Comparison of ENCODE assay signal across 10 cellular contexts in genomic region chrX:135423173-135423864, GRCh38. TPM values are rescaled to one million over a fixed set of nuclear protein-coding genes. Genes with fewer than 3 reads are reported as not detected.
A peak's percentile ranks its signal among the peaks of the same experiment; 100 is the strongest.
DNase-seq lines count a peak whose midpoint lies in the region; ATAC-seq and TF ChIP-seq lines count a peak whose summit lies in the region.
"Not testable (repeated sequence)": the region's sequence is repeated elsewhere in the genome, so short reads cannot be mapped to it uniquely, and the experiment has no call there.
"Had no signal": no experiment of that assay in that cellular context is flagged by ENCODE, and none has a peak within 500 bp of the region (broad histone marks: within the 10 kb centered on the region; RNA-seq: fewer than 3 reads in every experiment).

No MANE protein-coding gene starts in this region.

- not testable (repeated sequence) for TF ChIP-seq CTCF in Caco-2 (IDR thresholded peaks at IDR 0.05; ENCODE audit: insufficient read depth in 1 of 2, low read depth in 1 of 2, low read length in 1 of 2, severe bottlenecking in 1 of 2, unreplicated experiment in 1 of 2); brain (conservative IDR thresholded peaks at IDR 0.05); endothelial cell (IDR thresholded peaks at IDR 0.05; ENCODE audit: unreplicated experiment); left lung (IDR thresholded peaks at IDR 0.05); ovary (IDR thresholded peaks at IDR 0.05); upper lobe of right lung (IDR thresholded peaks at IDR 0.05)

- not testable (repeated sequence) for ATAC-seq in activated T-cell treated with anti-CD3 and anti-CD28 coated beads, Interleukin-2, amount 50 U/mL, for 72 hours (replicated peaks in 1 of 2); upper lobe of right lung
- peak; percentile 4 for ATAC-seq in left lung

- WGBS in ovary, 3 donors = 60 to 65% (median 61%) methylated on average over 9 of the region's 9 CpGs

- not testable (repeated sequence) for DNase-seq in Caco-2; NT2/D1 (ENCODE audit: low read depth, low spot score); activated T-cell treated with anti-CD3 and anti-CD28 coated beads, Interleukin-2, amount 50 U/mL, for 72 hours; endothelial cell (ENCODE audit: low spot score); left lung
- DNase-seq in ovary (peak in 3 of 5 donors; percentile 11 to 26 (median 21)), upper lobe of right lung (peak; percentile 40)

- H3K27ac ChIP-seq in left lung, ovary, upper lobe of right lung: not testable (repeated sequence)

- H3K4me1 ChIP-seq in Caco-2; NT2/D1 (ENCODE audit: insufficient read depth, insufficient read length); left lung; ovary (ENCODE audit: insufficient read depth); upper lobe of right lung: not testable (repeated sequence)

- intact Hi-C loops in Caco-2 (cut with micrococcal nuclease; ENCODE audit: unreplicated experiment); left lung (cut with DNase I); ovary (cut with DNase I); upper lobe of right lung (cut with DNase I): not testable (repeated sequence)

- CTCF ChIA-PET in Caco-2 (lab: Charles Lee) = not testable (repeated sequence)

- not testable (repeated sequence) for H3K4me1 Mint-ChIP-seq in Caco-2 (ENCODE audit: low read depth, unreplicated experiment); activated T-cell treated with anti-CD3 and anti-CD28 coated beads, Interleukin-2, amount 50 U/mL, for 72 hours (ENCODE audit: low read depth)
- H3K4me1 Mint-ChIP-seq in brain = peaks cover 16% of the 10 kb centered on the region
- H3K4me1 Mint-ChIP-seq in endothelial cell (ENCODE audit: unreplicated experiment) = peaks cover 11% of the 10 kb centered on the region

- not testable (repeated sequence) for H3K27me3 ChIP-seq in Caco-2 (replicated peaks; ENCODE audit: control insufficient read depth, insufficient read depth, low read length); NT2/D1 (ENCODE audit: insufficient read depth, insufficient read length); left lung; ovary; upper lobe of right lung

- not testable (repeated sequence) for H3K4me3 ChIP-seq in Caco-2 (ENCODE audit: low read depth, low read length); left lung; ovary; upper lobe of right lung
- H3K4me3 ChIP-seq in NT2/D1 (ENCODE audit: insufficient read length, low read depth) = peak overlapping the region; percentile 11

- not testable (repeated sequence) for BruUV-seq in Caco-2 (replicated peaks; lab: Mats Ljungman, UMichigan)

- not testable (repeated sequence) for H3K36me3 Mint-ChIP-seq in Caco-2 (ENCODE audit: insufficient read depth, unreplicated experiment); activated T-cell treated with anti-CD3 and anti-CD28 coated beads, Interleukin-2, amount 50 U/mL, for 72 hours (ENCODE audit: insufficient read depth in 2 of 2); brain; endothelial cell (ENCODE audit: low read depth, unreplicated experiment)

- not testable (repeated sequence) for H3K9me3 Mint-ChIP-seq in Caco-2 (ENCODE audit: unreplicated experiment); activated T-cell treated with anti-CD3 and anti-CD28 coated beads, Interleukin-2, amount 50 U/mL, for 72 hours; endothelial cell (ENCODE audit: unreplicated experiment)
- peaks cover 0 to 11% (median 0%) of the 10 kb centered on the region in 5 experiments for H3K9me3 Mint-ChIP-seq in brain

- not testable (repeated sequence) for H3K9ac ChIP-seq in NT2/D1 (ENCODE audit: insufficient read length, low read depth)

- H3K27ac Mint-ChIP-seq in Caco-2 (ENCODE audit: unreplicated experiment); activated T-cell treated with anti-CD3 and anti-CD28 coated beads, Interleukin-2, amount 50 U/mL, for 72 hours; endothelial cell (ENCODE audit: unreplicated experiment): not testable (repeated sequence)
- peak overlapping the region in 3 of 5 experiments; percentile 28 to 75 (median 74) for H3K27ac Mint-ChIP-seq in brain

- H3K4me3 Mint-ChIP-seq in Caco-2 (ENCODE audit: unreplicated experiment) = peak overlapping the region; percentile 71
- H3K4me3 Mint-ChIP-seq in activated T-cell treated with anti-CD3 and anti-CD28 coated beads, Interleukin-2, amount 50 U/mL, for 72 hours = peak overlapping the region; percentile 15 to 31
- peak overlapping the region; percentile 75 to 85 (median 81) for H3K4me3 Mint-ChIP-seq in brain
- peak overlapping the region; percentile 83 for H3K4me3 Mint-ChIP-seq in endothelial cell (ENCODE audit: unreplicated experiment)

- H3K27me3 Mint-ChIP-seq in Caco-2 (ENCODE audit: insufficient read depth, unreplicated experiment); brain; endothelial cell (ENCODE audit: unreplicated experiment): not testable (repeated sequence)
- peaks cover 22% of the 10 kb centered on the region for H3K27me3 Mint-ChIP-seq in activated T-cell treated with anti-CD3 and anti-CD28 coated beads, Interleukin-2, amount 50 U/mL, for 72 hours (ENCODE audit: low read depth)

- POLR2A ChIA-PET in Caco-2 (lab: Charles Lee) = not testable (repeated sequence)

- H3K36me3 ChIP-seq in Caco-2 (ENCODE audit: control insufficient read depth, insufficient read depth, low read length); NT2/D1 (ENCODE audit: insufficient read depth, insufficient read length, low read length); left lung; ovary; upper lobe of right lung: not testable (repeated sequence)

- not testable (repeated sequence) for TF ChIP-seq POLR2A in ovary (IDR thresholded peaks at IDR 0.05)

- TF ChIP-seq EP300 in ovary (IDR thresholded peaks at IDR 0.05) = not testable (repeated sequence)

- H3K9me3 ChIP-seq in Caco-2; NT2/D1 (ENCODE audit: insufficient read depth, low read length); left lung; ovary; upper lobe of right lung: not testable (repeated sequence)

RNA-seq across cellular contexts. Expression of gene SMIM10L2A, which starts 1.6 kb away (rescaled TPM):
- total RNA-seq in Caco-2 (2022) (2.1 and 2.6 TPM in 2 replicates), endothelial cell (ENCODE audit: unreplicated experiment) (23.6 TPM), left lung (1 to 10 TPM; 2.4 to 6.4 TPM), ovary (1 to 10 TPM; 1.8 to 7.1 (median 4.0) TPM), upper lobe of right lung (2.0 TPM)
- under 1 TPM; 0.24 to 0.44 TPM for total RNA-seq in activated T-cell treated with anti-CD3 and anti-CD28 coated beads, Interleukin-2, amount 50 U/mL, for 72 hours
- polyA plus RNA-seq in brain (ENCODE audit: insufficient read depth, low read depth, low replicate concordance) (12.4 TPM), ovary (1 to 10 TPM; 3.6 to 6.3 TPM)
- total RNA-seq: HFFc6, PC-9 had no signal

Comparison
In these comparisons a context has a peak if more than half of its experiments do, and no peak if none do; other contexts are left out.
1. H3K4me3 Mint-ChIP-seq: peak in every context shown above with its lines; median percentile 83 in endothelial cell; 81 in brain; 71 in Caco-2; 23 in activated T-cell treated with anti-CD3 and anti-CD28 coated beads, Interleukin-2, amount 50 U/mL, for 72 hours.